1 cellular context compared by ENCODE assay signal in the genomic region with DNA sequence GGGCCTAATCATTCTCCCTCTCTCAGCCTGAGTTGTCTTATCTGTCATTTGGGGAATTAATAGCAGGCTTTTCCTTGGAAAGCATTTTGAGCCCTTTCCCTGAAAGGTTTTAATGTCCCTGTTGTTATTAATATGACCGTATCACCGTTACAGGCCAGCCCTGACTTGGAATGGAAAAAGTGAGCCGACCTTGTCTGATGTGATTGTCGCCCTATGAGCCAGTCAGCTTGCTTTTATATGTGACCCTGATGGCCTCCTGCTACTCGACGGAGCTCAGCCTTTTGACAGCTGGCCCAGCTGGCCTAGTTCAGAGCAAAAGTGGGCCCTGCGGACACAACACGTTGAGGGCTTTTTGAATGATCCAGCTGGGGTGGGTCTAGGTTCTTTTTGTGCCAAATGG.
TF ChIP-seq lines count a peak whose summit lies in the region.

No MANE protein-coding gene starts in this region.

TF ChIP-seq in GM23338, 12 proteins besides CTCF, POLR2A, EP300 and RAD21 (continued from another document):
- TF ChIP-seq, protein P1, sequence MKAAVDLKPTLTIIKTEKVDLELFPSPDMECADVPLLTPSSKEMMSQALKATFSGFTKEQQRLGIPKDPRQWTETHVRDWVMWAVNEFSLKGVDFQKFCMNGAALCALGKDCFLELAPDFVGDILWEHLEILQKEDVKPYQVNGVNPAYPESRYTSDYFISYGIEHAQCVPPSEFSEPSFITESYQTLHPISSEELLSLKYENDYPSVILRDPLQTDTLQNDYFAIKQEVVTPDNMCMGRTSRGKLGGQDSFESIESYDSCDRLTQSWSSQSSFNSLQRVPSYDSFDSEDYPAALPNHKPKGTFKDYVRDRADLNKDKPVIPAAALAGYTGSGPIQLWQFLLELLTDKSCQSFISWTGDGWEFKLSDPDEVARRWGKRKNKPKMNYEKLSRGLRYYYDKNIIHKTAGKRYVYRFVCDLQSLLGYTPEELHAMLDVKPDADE (IDR thresholded peaks at IDR 0.05), result no peak
- no peak for TF ChIP-seq STAT1 (IDR thresholded peaks at IDR 0.05; ENCODE audit: unreplicated experiment)
